ENCODE assay signal across 26 cellular contexts in genomic region chr12:105759172-105759571, GRCh38.
DNase-seq lines count a peak whose midpoint lies in the region; ATAC-seq, FAIRE-seq and TF ChIP-seq lines count a peak whose summit lies in the region.
"Had no signal": no experiment of that assay in that cellular context is flagged by ENCODE, and none has a peak within 500 bp of the region (broad histone marks: within the 10 kb centered on the region; RNA-seq: fewer than 3 reads in every experiment).

No MANE protein-coding gene starts in this region.

- H3K36me3 ChIP-seq in bronchial epithelial cell (ENCODE audit: control insufficient read depth, insufficient read depth, low read length) (no peaks in the 10 kb centered on the region), keratinocyte (ENCODE audit: control insufficient read depth in 2 of 2, extremely low read depth in 1 of 2, insufficient read depth in 2 of 2, low read length in 2 of 2) (no peaks in the 10 kb centered on the region)
- H3K36me3 ChIP-seq: MG63 had no signal

- FAIRE-seq in bronchial epithelial cell (lab: Jason Lieb, UNC) (no peak), keratinocyte (lab: Jason Lieb, UNC) (no peak)
- FAIRE-seq: GM12878 had no signal

- no peak overlapping the region for H3K9ac ChIP-seq in keratinocyte (ENCODE audit: control insufficient read depth, extremely low read depth, insufficient read depth, low read length)

- H3K27me3 ChIP-seq in bronchial epithelial cell (ENCODE audit: control insufficient read depth, insufficient read depth, low read length), result no peaks in the 10 kb centered on the region
- no peaks in the 10 kb centered on the region for H3K27me3 ChIP-seq in keratinocyte (ENCODE audit: control insufficient read depth, extremely low read depth, insufficient read depth, low read length)
- H3K27me3 ChIP-seq: MG63 had no signal

- H3K4me1 ChIP-seq in keratinocyte (ENCODE audit: control insufficient read depth, extremely low read depth, insufficient read depth, low read length), result no peaks in the 10 kb centered on the region

- H3K4me3 ChIP-seq in GM12864 (ENCODE audit: low read depth, low read length), result no peak overlapping the region
- H3K4me3 ChIP-seq in bronchial epithelial cell (ENCODE audit: low read depth, low read length), result no peak overlapping the region
- no peak overlapping the region for H3K4me3 ChIP-seq in keratinocyte (ENCODE audit: control insufficient read depth in 2 of 3, extremely low read depth in 1 of 3, insufficient read depth in 2 of 3, low read depth in 1 of 3, low read length in 3 of 3)
- H3K4me3 ChIP-seq: GM12878, GM23338, MG63, PC-9, SK-N-MC had no signal

- no peak overlapping the region for H3K4me2 ChIP-seq in keratinocyte (ENCODE audit: control insufficient read depth, extremely low read depth, insufficient read depth, low read depth, low read length)
- H3K4me2 ChIP-seq: GM23338, PC-9 had no signal

- TF ChIP-seq CTCF in GM12864 (IDR thresholded peaks at IDR 0.05; ENCODE audit: low read depth, low read length, missing control alignments) (peak; percentile 24), HFFc6 (IDR thresholded peaks at IDR 0.05) (peak; percentile 23; the same call in 1 of the 2 replicates), bronchial epithelial cell (IDR thresholded peaks at IDR 0.05; ENCODE audit: insufficient read depth, low read length, severe bottlenecking) (peak; percentile 15), keratinocyte (optimal IDR thresholded peaks at IDR 0.05 in 1 of 3, IDR thresholded peaks at IDR 0.05 in 1 of 3, conservative IDR thresholded peaks at IDR 0.05 in 1 of 3; ENCODE audit: extremely low read depth in 1 of 3, insufficient read depth in 2 of 3, low read length in 3 of 3) (peak in 2 of 3 experiments; percentile 10 to 15)

- H3K9me3 ChIP-seq in keratinocyte (ENCODE audit: control insufficient read depth, low read depth, low read length), result no peaks in the 10 kb centered on the region
- H3K9me3 ChIP-seq: MG63 had no signal

- peaks cover 5% of the 10 kb centered on the region; the same call in 1 of the 2 replicates for H3K36me3 Mint-ChIP-seq in HFFc6 (ENCODE audit: low read depth)
- H3K36me3 Mint-ChIP-seq: CD14-positive monocyte; CD8-positive, alpha-beta memory T cell had no signal

- no peaks in the 10 kb centered on the region; the same call in none of the 2 replicates for H3K27me3 Mint-ChIP-seq in HFFc6 (ENCODE audit: insufficient read depth)

- no peaks in the 10 kb centered on the region for H3K79me2 ChIP-seq in keratinocyte (ENCODE audit: control insufficient read depth, insufficient read depth, low read length)

- no peak overlapping the region for H3K27ac Mint-ChIP-seq in HFFc6
- H3K27ac Mint-ChIP-seq: B cell, CD14-positive monocyte, GM23338 had no signal

- no peak overlapping the region for H2AFZ ChIP-seq in keratinocyte (ENCODE audit: control insufficient read depth, low read length)
- H2AFZ ChIP-seq: GM23338, PC-9 had no signal

- dilution Hi-C loops in keratinocyte (cut with MboI; ENCODE audit: extremely low pct_ligation_motif_present, low sequenced_read_pairs), result no loop called here

- no peaks in the 10 kb centered on the region for H3K9me3 Mint-ChIP-seq in HFFc6
- H3K9me3 Mint-ChIP-seq: GM23338 had no signal

- no peak overlapping the region for H3K27ac ChIP-seq in keratinocyte (ENCODE audit: control insufficient read depth, insufficient read depth, low read length)
- H3K27ac ChIP-seq: PC-9, RWPE1, SK-N-MC had no signal

- H3K4me1 Mint-ChIP-seq in HFFc6 (ENCODE audit: low read depth), result peaks cover 15% of the 10 kb centered on the region
- H3K4me1 Mint-ChIP-seq: B cell; CD14-positive monocyte; CD8-positive, alpha-beta memory T cell; GM23338 had no signal

- no peak for DNase-seq in GM12864 (ENCODE audit: low read depth)
- no peak for DNase-seq in HFFc6
- DNase-seq in bronchial epithelial cell (ENCODE audit: low read depth), result no peak
- no peak for DNase-seq in keratinocyte (ENCODE audit: low read depth, low spot score)
- DNase-seq in SHP77 (lab: John Stamatoyannopoulos, UW), result no peak
- DNase-seq in T-helper 2 cell, result no peak
- DNase-seq: CD8-positive, alpha-beta memory T cell; DMS 273 treated with DMSO at 0.1 percent for 48 hours; KBM-7; MG63; NCI-H1105 treated with DMSO at 0.1 percent for 48 hours; NCI-H146; NCI-H1930; NCI-H2107; NCI-H446; NCI-H524 treated with DMSO at 0.1 percent for 48 hours; NCI-H774; PC-9; SHP77 treated with DMSO at 0.1 percent for 48 hours had no signal

- H4K20me1 ChIP-seq in keratinocyte (ENCODE audit: control insufficient read depth, extremely low read depth, insufficient read depth, low read length), result no peaks in the 10 kb centered on the region

- no peak for ATAC-seq in GM21515 (IDR thresholded peaks at IDR 0.05; ENCODE audit: unreplicated experiment)
- ATAC-seq: GM12878, GM23338 had no signal

- H3K9me1 ChIP-seq in keratinocyte (ENCODE audit: control insufficient read depth, extremely low read depth, insufficient read depth, low read length), result no peaks in the 10 kb centered on the region

- no peak overlapping the region for H3K4me3 Mint-ChIP-seq in HFFc6
- H3K4me3 Mint-ChIP-seq: B cell; CD14-positive monocyte; CD8-positive, alpha-beta memory T cell; GM23338 had no signal
